Comparison of ENCODE assay signal across 8 cellular contexts in genomic region chr14:68548194-68549056, GRCh38.
DNase-seq lines count a peak whose midpoint lies in the region; ATAC-seq, FAIRE-seq and TF ChIP-seq lines count a peak whose summit lies in the region.

No MANE protein-coding gene starts in this region.

- H3K4me1 ChIP-seq in BLaER1 = peaks cover 74% of the 10 kb centered on the region

- TF ChIP-seq CTCF in fibroblast of pulmonary artery (IDR thresholded peaks at IDR 0.05; ENCODE audit: low read length, missing control alignments) (no peak), D721Med (IDR thresholded peaks at IDR 0.05; ENCODE audit: insufficient read depth, missing control alignments) (no peak)

- no peak for ATAC-seq in GM19467 (IDR thresholded peaks at IDR 0.05; ENCODE audit: unreplicated experiment)

- H3K36me3 ChIP-seq in BLaER1 = peaks cover 5% of the 10 kb centered on the region; the same call in 1 of the 2 replicates

- H3K4me2 ChIP-seq in BLaER1 = peak overlapping the region; percentile 81

- H3K4me3 ChIP-seq in BLaER1 = no peak overlapping the region
- no peak overlapping the region for H3K4me3 ChIP-seq in fibroblast of pulmonary artery (replicated peaks; ENCODE audit: low read depth, low read length)

- FAIRE-seq in D721Med (lab: Jason Lieb, UNC) = no peak

- H3K9me3 ChIP-seq in BLaER1 = peaks cover 13% of the 10 kb centered on the region

- DNase-seq in RPMI7951 (ENCODE audit: low read depth) (peak; percentile 98), fibroblast of pulmonary artery (ENCODE audit: low read depth) (peak; percentile 99), nucleus accumbens (lab: John Stamatoyannopoulos, UW) (peak in 37 of 56 donors; percentile 7 to 80 (median 42)), COLO668 (lab: John Stamatoyannopoulos, UW; ENCODE audit: unreplicated experiment) (no peak), D721Med (ENCODE audit: insufficient read length, low spot score) (no peak), NOMO-1 (lab: John Stamatoyannopoulos, UW; ENCODE audit: unreplicated experiment in 2 of 2) (no peak)

- peak overlapping the region; percentile 45 for H3K27ac ChIP-seq in BLaER1

- no peaks in the 10 kb centered on the region for H4K20me1 ChIP-seq in BLaER1

- H3K9ac ChIP-seq in BLaER1 = no peak overlapping the region

- no peaks in the 10 kb centered on the region for H3K27me3 ChIP-seq in BLaER1

Comparison
In these comparisons a context has a peak if more than half of its experiments do, and no peak if none do; other contexts are left out.
1. DNase-seq: peak in RPMI7951 (single experiment), fibroblast of pulmonary artery (single experiment) and nucleus accumbens (37 of 56); none in COLO668 (single experiment), D721Med (single experiment) and NOMO-1 (0 of 2).